Comparison of ENCODE assay signal across 1 cellular context in the genomic region with DNA sequence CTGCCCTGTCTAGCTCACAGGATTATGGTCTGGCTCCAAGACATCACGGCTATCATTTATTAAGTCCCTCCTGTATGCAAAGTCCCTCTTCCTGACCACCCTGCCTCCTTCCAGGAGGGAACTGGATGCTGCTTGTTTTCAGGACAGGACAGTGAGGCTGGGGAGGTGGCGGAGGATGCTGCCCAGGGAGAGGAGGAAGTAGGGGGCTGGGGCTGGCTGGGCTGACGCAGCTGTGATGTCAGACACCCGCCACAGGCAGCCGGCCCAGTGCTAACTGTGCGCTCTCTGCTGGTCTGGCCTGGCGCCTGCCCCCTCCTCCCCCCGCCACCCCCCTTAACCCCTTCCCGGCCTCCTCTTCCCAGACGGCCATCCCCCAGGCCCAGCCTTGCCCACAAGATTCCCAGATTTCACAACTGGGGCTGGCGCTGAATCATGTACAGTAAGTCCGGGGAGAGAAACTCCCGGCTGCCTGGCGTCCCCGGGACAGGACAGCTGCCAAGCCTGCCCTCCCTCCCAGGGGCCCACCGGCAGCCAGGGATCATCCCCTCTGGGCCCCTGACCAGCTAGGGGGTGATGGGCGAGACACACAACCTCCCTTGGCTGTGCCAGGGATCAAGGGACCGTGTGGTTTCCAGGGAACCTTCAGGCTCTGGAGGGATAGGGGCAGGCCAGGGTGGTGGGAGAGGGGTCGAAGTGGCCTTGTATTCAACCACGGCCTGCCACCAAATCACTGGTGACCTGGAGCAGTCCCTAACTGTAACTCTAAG.
TF ChIP-seq lines count a peak whose summit lies in the region.

No MANE protein-coding gene starts in this region.

TF ChIP-seq in endothelial cell of umbilical vein, 7 proteins besides CTCF, POLR2A, EP300 and RAD21:
- TF ChIP-seq POLR2AphosphoS5 (IDR thresholded peaks at IDR 0.05; ENCODE audit: insufficient read depth, low read depth, low read length), result no peak
- TF ChIP-seq EZH2 (IDR thresholded peaks at IDR 0.05; ENCODE audit: borderline replicate concordance, low read depth, low read length, severe bottlenecking), result no peak
- TF ChIP-seq, protein P1, sequence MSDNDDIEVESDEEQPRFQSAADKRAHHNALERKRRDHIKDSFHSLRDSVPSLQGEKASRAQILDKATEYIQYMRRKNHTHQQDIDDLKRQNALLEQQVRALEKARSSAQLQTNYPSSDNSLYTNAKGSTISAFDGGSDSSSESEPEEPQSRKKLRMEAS (IDR thresholded peaks at IDR 0.05; ENCODE audit: insufficient read depth, insufficient read length), result no peak
- TF ChIP-seq FOS (IDR thresholded peaks at IDR 0.05; ENCODE audit: borderline replicate concordance, insufficient read depth, low read length), result no peak
- TF ChIP-seq GATA2 (IDR thresholded peaks at IDR 0.05; ENCODE audit: insufficient read depth, insufficient read length, low read depth, low read length), result no peak
- no peak for TF ChIP-seq MYC (IDR thresholded peaks at IDR 0.05; ENCODE audit: low read depth, low read length)
- no peak for TF ChIP-seq JUN (IDR thresholded peaks at IDR 0.05; ENCODE audit: borderline replicate concordance, insufficient read depth, insufficient read length, low read depth)
